8 cellular contexts compared by ENCODE assay signal in genomic region chr15:38564557-38565286, GRCh38. TPM values are rescaled to one million over a fixed set of nuclear protein-coding genes. Genes with fewer than 3 reads are reported as not detected.
DNase-seq lines count a peak whose midpoint lies in the region; ATAC-seq and TF ChIP-seq lines count a peak whose summit lies in the region.

TSS of gene RASGRP1 (minus strand) at chr15:38564814. CDS start at chr15:38564628, 186 bp downstream.

- DNase-seq in AG20443 (ENCODE audit: low spot score) (peak; percentile 87), OCI-LY7 (ENCODE audit: low spot score) (peak; percentile 91), osteocyte (ENCODE audit: extremely low spot score, unreplicated experiment) (peak; percentile 87), tibial artery (peak; percentile 22 to 65)

- no peaks in the 10 kb centered on the region for H3K9me3 Mint-ChIP-seq in activated T-helper 17 cell treated with anti-CD3 and anti-CD28 coated beads, Interleukin-2, amount 50 U/mL, for 72 hours
- no peaks in the 10 kb centered on the region for H3K9me3 Mint-ChIP-seq in osteocyte (ENCODE audit: unreplicated experiment)

- H2AFZ ChIP-seq in OCI-LY7 (ENCODE audit: low read length), result peak within 1 kb of the TSS; percentile 83

- no peak for TF ChIP-seq EP300 in gastroesophageal sphincter (IDR thresholded peaks at IDR 0.05)

- H3K27ac ChIP-seq in OCI-LY7 (ENCODE audit: low read depth, low read length, poor library complexity, severe bottlenecking) (peak within 1 kb of the TSS; percentile 42), gastroesophageal sphincter (peak within 1 kb of the TSS in 2 of 4 donors; percentile 19 to 50), tibial artery (no peak within 1 kb of the TSS)

- TF ChIP-seq CTCF in OCI-LY7 (conservative IDR thresholded peaks at IDR 0.05; ENCODE audit: low read length) (0 out of 2 replicates have a peak, but pooled peaks have one; percentile 18), gastroesophageal sphincter (IDR thresholded peaks at IDR 0.05) (peak in 1 of 4 experiments; percentile 6), osteocyte (IDR thresholded peaks at IDR 0.05) (no peak), tibial artery (IDR thresholded peaks at IDR 0.05) (no peak)

- H3K9me2 ChIP-seq in OCI-LY7 (ENCODE audit: insufficient read depth, low read length), result no peaks in the 10 kb centered on the region

- peaks cover 13% of the 10 kb centered on the region for H3K4me1 Mint-ChIP-seq in activated T-helper 17 cell treated with anti-CD3 and anti-CD28 coated beads, Interleukin-2, amount 50 U/mL, for 72 hours
- peaks cover 5% of the 10 kb centered on the region for H3K4me1 Mint-ChIP-seq in osteocyte (ENCODE audit: unreplicated experiment)

- POLR2A ChIA-PET in OCI-LY7 (lab: Charles Lee), result interaction anchor here (0.8 to 2.6 kb wide), 11 partner anchors 11 to 124 kb away, joined by 3 to 11 read pairs (median 3); no protein-coding TSS in a partner anchor

- CTCF ChIA-PET in OCI-LY7 (lab: Charles Lee; ENCODE audit: unreplicated experiment), result interaction anchor here (1.2 to 1.9 kb wide), 9 partner anchors 16 to 126 kb away, joined by 3 to 20 read pairs (median 4); no protein-coding TSS in a partner anchor

- H3K4me3 ChIP-seq in OCI-LY7 (ENCODE audit: low read depth, low read length, poor library complexity, severe bottlenecking) (peak within 1 kb of the TSS; percentile 73), gastroesophageal sphincter (peak within 1 kb of the TSS; percentile 26 to 60), tibial artery (peak within 1 kb of the TSS; percentile 51 to 53)

- no peaks in the 10 kb centered on the region for H4K20me1 ChIP-seq in OCI-LY7 (ENCODE audit: insufficient read depth, low read length)

- H3K4me2 ChIP-seq in OCI-LY7 (ENCODE audit: low read length), result peak within 1 kb of the TSS; percentile 75

- H3K79me2 ChIP-seq in OCI-LY7 (ENCODE audit: insufficient read depth, low read depth, low read length), result no peaks in the 10 kb centered on the region

- H3K4me3 Mint-ChIP-seq in activated T-helper 17 cell treated with anti-CD3 and anti-CD28 coated beads, Interleukin-2, amount 50 U/mL, for 72 hours, result peak within 1 kb of the TSS; percentile 84
- peak within 1 kb of the TSS; percentile 67 for H3K4me3 Mint-ChIP-seq in osteocyte (ENCODE audit: unreplicated experiment)

- no CpG with 5 or more reads among the region's 85 CpGs for WGBS in gastroesophageal sphincter (ENCODE audit: low coverage in 1 of 2), 2 donors

- peak within 1 kb of the TSS; percentile 98 for H3K27ac Mint-ChIP-seq in activated T-helper 17 cell treated with anti-CD3 and anti-CD28 coated beads, Interleukin-2, amount 50 U/mL, for 72 hours
- no peak within 1 kb of the TSS for H3K27ac Mint-ChIP-seq in osteocyte (ENCODE audit: unreplicated experiment)

- peaks cover 27% of the 10 kb centered on the region for H3K4me1 ChIP-seq in OCI-LY7 (ENCODE audit: insufficient read depth, low read length, poor library complexity, severe bottlenecking)
- peaks cover 0 to 16% (median 3%) of the 10 kb centered on the region in 3 donors for H3K4me1 ChIP-seq in gastroesophageal sphincter
- peaks cover 0 to 14% (median 6%) of the 10 kb centered on the region in 4 donors for H3K4me1 ChIP-seq in tibial artery

- BruUV-seq in OCI-LY7 (replicated peaks; lab: Mats Ljungman, UMichigan), result no TSS peak

- ATAC-seq in GM18873 (IDR thresholded peaks at IDR 0.05; ENCODE audit: low FRiP score, unreplicated experiment) (peak; percentile 56), HG03108 (IDR thresholded peaks at IDR 0.05; ENCODE audit: unreplicated experiment) (peak; percentile 61), gastroesophageal sphincter (peak; percentile 69)
- ATAC-seq in activated T-helper 17 cell treated with anti-CD3 and anti-CD28 coated beads, Interleukin-2, amount 50 U/mL, for 72 hours (replicated peaks), result peak; percentile 53

- intact Hi-C loops in OCI-LY7 (cut with micrococcal nuclease; ENCODE audit: unreplicated experiment), result loop anchor here (1.0 to 2.0 kb wide), 3 partner anchors 87 to 124 kb away; no protein-coding TSS in a partner anchor
- intact Hi-C loops in tibial artery (cut with DNase I; ENCODE audit: low total_unique reads), result no loop called here

- H3K9me3 ChIP-seq in OCI-LY7 (ENCODE audit: low read length) (no peaks in the 10 kb centered on the region), gastroesophageal sphincter (no peaks in the 10 kb centered on the region), tibial artery (no peaks in the 10 kb centered on the region)

- H3K36me3 ChIP-seq in OCI-LY7 (ENCODE audit: insufficient read depth, low read length) (no peaks in the 10 kb centered on the region), gastroesophageal sphincter (no peaks in the 10 kb centered on the region), tibial artery (no peaks in the 10 kb centered on the region)

- H3K27me3 ChIP-seq in gastroesophageal sphincter (peaks cover 59% of the 10 kb centered on the region), tibial artery (peaks cover 0 to 17% of the 10 kb centered on the region in 2 donors)

- H3K27me3 Mint-ChIP-seq in activated T-helper 17 cell treated with anti-CD3 and anti-CD28 coated beads, Interleukin-2, amount 50 U/mL, for 72 hours, result no peaks in the 10 kb centered on the region
- peaks cover 60% of the 10 kb centered on the region for H3K27me3 Mint-ChIP-seq in osteocyte (ENCODE audit: unreplicated experiment)

- H3K36me3 Mint-ChIP-seq in activated T-helper 17 cell treated with anti-CD3 and anti-CD28 coated beads, Interleukin-2, amount 50 U/mL, for 72 hours (ENCODE audit: low read depth), result peaks cover 44% of the 10 kb centered on the region
- H3K36me3 Mint-ChIP-seq in osteocyte (ENCODE audit: unreplicated experiment), result no peaks in the 10 kb centered on the region

- TF ChIP-seq POLR2A in gastroesophageal sphincter (IDR thresholded peaks at IDR 0.05), result no peak

RNA-seq across cellular contexts. Expression of gene RASGRP1, which starts in this region (rescaled TPM):
- 17.0 and 17.2 TPM in 2 replicates for total RNA-seq in OCI-LY7 (2014; rRNA removed; shearing (Covaris generic))
- total RNA-seq in OCI-LY7 (2022) (6.1 and 12.9 TPM in 2 replicates), gastroesophageal sphincter (under 1 TPM; 0.16 to 0.81 (median 0.55) TPM), osteocyte (0.11 and 0.26 TPM in 2 replicates)
- 100 to 1,000 TPM; 118 to 164 TPM for total RNA-seq in activated T-helper 17 cell treated with anti-CD3 and anti-CD28 coated beads, Interleukin-2, amount 50 U/mL, for 72 hours

Comparison
In these comparisons a context has a peak if more than half of its experiments do, and no peak if none do; other contexts are left out.
1. RNA of gene RASGRP1 (total RNA-seq): 118 to 164 TPM in activated T-helper 17 cell treated with anti-CD3 and anti-CD28 coated beads, Interleukin-2, amount 50 U/mL, for 72 hours; 6.1 to 17.2 TPM in OCI-LY7, 0.16 to 0.81 TPM in gastroesophageal sphincter and 0.11 to 0.26 TPM in osteocyte; every median in the first group is over 4 times any median in the second.
2. Peak in ATAC-seq and H3K4me3 ChIP-seq in gastroesophageal sphincter; RNA of the gene not detected or under 1 TPM.
3. Peak in DNase-seq in osteocyte; RNA of the gene not detected or under 1 TPM.
4. Peak in every context shown above with its lines, with median percentiles within 50 percentile points of each other: DNase-seq, ATAC-seq and H3K4me3 ChIP-seq.